In the genomic region with DNA sequence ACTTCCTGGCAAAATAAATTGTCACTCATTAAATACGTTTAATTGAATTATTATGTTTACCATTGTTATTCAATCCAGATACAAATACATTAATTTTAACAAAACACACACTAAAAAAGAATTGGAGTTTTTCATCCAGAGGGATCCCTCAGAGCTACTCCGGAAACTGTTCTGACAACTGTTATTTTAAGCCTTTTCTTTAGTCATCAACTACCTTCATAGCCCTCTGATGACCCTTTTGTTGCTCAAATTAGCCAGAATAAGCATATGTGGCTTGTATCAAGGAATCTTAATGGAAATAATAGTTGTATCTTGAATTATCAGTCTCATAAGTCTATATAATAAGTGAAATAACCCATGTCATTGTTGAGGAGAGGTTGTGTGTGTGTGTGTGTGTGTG, we compare ENCODE assay signal across 10 cellular contexts.
"Had no signal": no experiment of that assay in that cellular context is flagged by ENCODE, and none has a peak within 500 bp of the region (broad histone marks: within the 10 kb centered on the region; RNA-seq: fewer than 3 reads in every experiment).

No MANE protein-coding gene starts in this region.

- H3K4me1 Mint-ChIP-seq: IgD-negative memory B cell had no signal

- DNase-seq: GM23248, HFFc6 had no signal

- H3K9me3 ChIP-seq: HAP-1 had no signal

- H3K4me3 ChIP-seq: GM23248, HAP-1 had no signal

- H3K4me2 ChIP-seq: KMS-11 had no signal

- H2AFZ ChIP-seq: GM23248 had no signal

- H3K4me1 ChIP-seq: HAP-1 had no signal

- H3K27ac Mint-ChIP-seq: HFFc6, IgD-negative memory B cell had no signal

- H3K27me3 Mint-ChIP-seq: IgD-negative memory B cell had no signal

- H3K4me3 Mint-ChIP-seq: HFFc6 had no signal

- H3K36me3 ChIP-seq: HAP-1 had no signal

- ATAC-seq: HCT116, HepG2 had no signal

- FAIRE-seq: H1, H54, HepG2 had no signal

- H3K9ac ChIP-seq: GM23248, KMS-11 had no signal

- H3K27ac ChIP-seq: GM23248, HL-60, KMS-11 had no signal
